Comparison of ENCODE assay signal across 37 cellular contexts in the genomic region with DNA sequence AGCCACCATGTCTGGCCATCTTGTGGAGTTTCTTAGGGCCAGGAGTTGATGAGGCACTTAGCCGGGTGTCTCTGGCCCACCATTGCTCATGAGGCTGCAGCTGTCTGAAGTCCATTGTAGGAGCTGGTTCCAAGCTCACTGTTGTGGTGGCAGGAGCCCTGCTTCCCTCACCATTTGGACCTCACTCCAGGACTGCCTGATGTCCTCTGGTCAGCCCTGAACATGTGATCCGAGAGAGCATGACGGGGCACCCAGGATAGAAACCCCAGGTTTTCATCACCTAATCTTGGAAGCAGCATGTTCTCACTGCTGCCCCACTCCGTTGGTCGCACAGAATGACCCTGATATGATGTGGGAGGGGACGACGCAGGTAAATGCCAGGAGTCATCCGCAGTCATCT. TPM values are rescaled to one million over a fixed set of nuclear protein-coding genes. Genes with fewer than 3 reads are reported as not detected.
"Had no signal": no experiment of that assay in that cellular context is flagged by ENCODE, and none has a peak within 500 bp of the region (broad histone marks: within the 10 kb centered on the region; RNA-seq: fewer than 3 reads in every experiment).

No MANE protein-coding gene starts in this region.

- H3K27ac ChIP-seq: KMS-11 had no signal

- H3K27me3 ChIP-seq: MG63 had no signal

- H3K9me3 ChIP-seq: MG63 had no signal

- DNase-seq: Karpas-422, Kasumi-1, MG63, MM.1S, MV-4-11, NCI-H1048, NCI-H1092, NCI-H1092 treated with DMSO at 0.1 percent for 48 hours, NCI-H1105, NCI-H1105 treated with DMSO at 0.1 percent for 48 hours, NCI-H1417 treated with DMSO at 0.1 percent for 48 hours, NCI-H1436, NCI-H1436 treated with DMSO at 0.1 percent for 48 hours, NCI-H146, NCI-H1694, NCI-H1694 treated with DMSO at 0.1 percent for 48 hours, NCI-H187, NCI-H187 treated with DMSO at 0.1 percent for 48 hours, NCI-H1930, NCI-H2029, NCI-H2029 treated with DMSO at 0.1 percent for 48 hours, NCI-H2081, NCI-H2081 treated with DMSO at 0.1 percent for 48 hours, NCI-H2107, NCI-H2171, NCI-H2171 treated with DMSO at 0.1 percent for 48 hours, NCI-H2227 treated with DMSO at 0.1 percent for 48 hours, NCI-H226, NCI-H345, NCI-H446, NCI-H446 treated with DMSO at 0.1 percent for 48 hours, NCI-H510A, NCI-H510A treated with DMSO at 0.1 percent for 48 hours had no signal

- H3K4me3 ChIP-seq: MG63 had no signal

RNA-seq across cellular contexts. Expression of gene FAM3B, which starts 56.2 kb away (rescaled TPM):
- total RNA-seq: LHCN-M2, MCF 10A, NCI-H460 had no signal
